24 cellular contexts compared by ENCODE assay signal in the genomic region with DNA sequence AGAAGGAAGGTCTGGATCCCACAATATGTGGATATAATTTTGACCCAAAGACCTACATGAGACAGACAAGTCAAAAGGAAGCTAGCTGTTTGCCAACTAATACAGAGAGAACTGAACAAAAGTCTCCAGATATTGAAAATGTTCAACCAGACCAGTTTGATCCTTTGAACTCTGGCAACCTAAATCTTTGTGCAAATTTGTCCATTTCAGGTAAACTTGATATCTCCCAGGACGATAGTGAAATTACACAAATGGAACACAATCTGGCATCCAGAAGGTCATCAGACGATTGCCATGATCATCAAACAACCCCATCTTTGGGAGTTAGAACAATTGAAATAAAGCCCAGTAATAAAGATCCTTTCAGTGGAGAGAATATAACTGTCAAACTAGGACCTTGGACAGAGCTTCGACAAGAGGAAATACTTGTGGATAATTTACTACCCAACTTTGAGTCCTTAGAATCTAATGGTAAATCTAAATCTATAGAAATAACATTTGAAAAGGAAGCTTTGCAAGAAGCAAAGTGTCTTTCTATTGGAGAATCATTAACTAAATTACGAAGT. TPM values are rescaled to one million over a fixed set of nuclear protein-coding genes. Genes with fewer than 3 reads are reported as not detected.
A peak's percentile ranks its signal among the peaks of the same experiment; 100 is the strongest.
DNase-seq lines count a peak whose midpoint lies in the region; ATAC-seq and TF ChIP-seq lines count a peak whose summit lies in the region.
"Had no signal": no experiment of that assay in that cellular context is flagged by ENCODE, and none has a peak within 500 bp of the region (broad histone marks: within the 10 kb centered on the region; RNA-seq: fewer than 3 reads in every experiment).

No MANE protein-coding gene starts in this region.

- no peaks in the 10 kb centered on the region for H3K79me2 ChIP-seq in neural progenitor cell (ENCODE audit: low read depth)

- no peaks in the 10 kb centered on the region for H3K27me3 ChIP-seq in cardiac muscle cell
- no peaks in the 10 kb centered on the region for H3K27me3 ChIP-seq in neural progenitor cell
- no peaks in the 10 kb centered on the region for H3K27me3 ChIP-seq in brain microvascular endothelial cell (replicated peaks)

- ATAC-seq in Right ventricle myocardium superior (ENCODE audit: poor library complexity) = no peak
- ATAC-seq: Right ventricle myocardium inferior had no signal

- H3F3A ChIP-seq in neural progenitor cell (ENCODE audit: low read depth) = no peaks in the 10 kb centered on the region

- no peaks in the 10 kb centered on the region for H3K9me3 ChIP-seq in cardiac muscle cell (ENCODE audit: low read depth)
- H3K9me3 ChIP-seq in neural progenitor cell (ENCODE audit: low read depth) = no peaks in the 10 kb centered on the region

- H3K9me3 Mint-ChIP-seq in neural progenitor cell = no peaks in the 10 kb centered on the region
- no peaks in the 10 kb centered on the region for H3K9me3 Mint-ChIP-seq in osteocyte (ENCODE audit: unreplicated experiment)
- H3K9me3 Mint-ChIP-seq: CD8-positive, alpha-beta memory T cell; IgD-negative memory B cell had no signal

- no peak overlapping the region for H3K9ac ChIP-seq in neural progenitor cell
- H3K9ac ChIP-seq: GM23248 had no signal

- H3K4me3 ChIP-seq in cardiac muscle cell (no peak overlapping the region), neural progenitor cell (no peak overlapping the region), brain microvascular endothelial cell (ENCODE audit: low read depth, low read length) (no peak overlapping the region)
- H3K4me3 ChIP-seq: GM23248 had no signal

- H3K4me3 Mint-ChIP-seq in neural progenitor cell (no peak overlapping the region), osteocyte (ENCODE audit: unreplicated experiment) (no peak overlapping the region)
- H3K4me3 Mint-ChIP-seq: CD8-positive, alpha-beta memory T cell; IgD-negative memory B cell had no signal

- intact Hi-C loops in Right ventricle myocardium superior (cut with DNase I) = no loop called here

- H3K36me3 ChIP-seq in cardiac muscle cell = peaks cover 23% of the 10 kb centered on the region
- H3K36me3 ChIP-seq in neural progenitor cell = peaks cover 10% of the 10 kb centered on the region
- H3K36me3 ChIP-seq in brain microvascular endothelial cell (replicated peaks) = no peaks in the 10 kb centered on the region

- H3K4me1 Mint-ChIP-seq in neural progenitor cell = peaks cover 3% of the 10 kb centered on the region
- no peaks in the 10 kb centered on the region for H3K4me1 Mint-ChIP-seq in osteocyte (ENCODE audit: unreplicated experiment)
- H3K4me1 Mint-ChIP-seq: CD8-positive, alpha-beta memory T cell; IgD-negative memory B cell had no signal

- H3K27ac Mint-ChIP-seq in neural progenitor cell = no peak overlapping the region
- no peak overlapping the region for H3K27ac Mint-ChIP-seq in osteocyte (ENCODE audit: unreplicated experiment)
- H3K27ac Mint-ChIP-seq: CD8-positive, alpha-beta memory T cell; IgD-negative memory B cell had no signal

- H3K27ac ChIP-seq in cardiac muscle cell (no peak overlapping the region), neural progenitor cell (no peak overlapping the region), brain microvascular endothelial cell (no peak overlapping the region)
- H3K27ac ChIP-seq: 22Rv1, GM23248 had no signal

- no peak overlapping the region for H2AFZ ChIP-seq in neural progenitor cell (replicated peaks)
- H2AFZ ChIP-seq: GM23248 had no signal

- in situ Hi-C loops in brain microvascular endothelial cell (cut with HindIII; ENCODE audit: low pct_ligation_motif_present, low sequenced_read_pairs) = no loop called here

- H4K20me1 ChIP-seq in neural progenitor cell (ENCODE audit: low read depth) = no peaks in the 10 kb centered on the region

- H3K4me2 ChIP-seq in neural progenitor cell = no peak overlapping the region

- no peaks in the 10 kb centered on the region for H3K27me3 Mint-ChIP-seq in neural progenitor cell (ENCODE audit: insufficient read depth, low read depth)
- H3K27me3 Mint-ChIP-seq in osteocyte (ENCODE audit: unreplicated experiment) = no peaks in the 10 kb centered on the region
- H3K27me3 Mint-ChIP-seq: CD8-positive, alpha-beta memory T cell; IgD-negative memory B cell had no signal

- H3K36me3 Mint-ChIP-seq in neural progenitor cell (peaks cover 10% of the 10 kb centered on the region), osteocyte (ENCODE audit: unreplicated experiment) (peaks cover 11% of the 10 kb centered on the region)

- DNase-seq in cardiac muscle cell (ENCODE audit: low read depth in 1 of 2, low spot score in 1 of 2) (peak; percentile 1 to 2), Right ventricle myocardium superior (no peak), astrocyte of the hippocampus (ENCODE audit: low read depth, low spot score) (peak; percentile 9), left kidney (ENCODE audit: low read depth, low spot score) (peak; percentile 5), neural progenitor cell (ENCODE audit: low spot score) (no peak), osteocyte (ENCODE audit: extremely low spot score, unreplicated experiment) (no peak), brain microvascular endothelial cell (no peak)
- DNase-seq in activated effector memory CD4-positive, alpha-beta T cell treated with anti-CD3 and anti-CD28 coated beads, Interleukin-2, amount 50 U/mL, for 16 hours = no peak
- DNase-seq: AML-193; C1 segment of cervical spinal cord; CD8-positive, alpha-beta memory T cell; DMS53; EL; GM23248; HCEC 1CT; Karpas-422; NCI-H1417; NCI-H187; NCI-H446 treated with DMSO at 0.1 percent for 48 hours; NCI-H526 treated with DMSO at 0.1 percent for 48 hours; OCI-M1 had no signal

- TF ChIP-seq CTCF in cardiac muscle cell (IDR thresholded peaks at IDR 0.05; ENCODE audit: low read depth, low read length) (no peak), neural progenitor cell (IDR thresholded peaks at IDR 0.05) (no peak), osteocyte (IDR thresholded peaks at IDR 0.05) (no peak), brain microvascular endothelial cell (IDR thresholded peaks at IDR 0.05; ENCODE audit: low read depth, low read length, missing control alignments) (no peak)

- H3K4me1 ChIP-seq in cardiac muscle cell (ENCODE audit: low read depth) (no peaks in the 10 kb centered on the region), neural progenitor cell (peaks cover 7% of the 10 kb centered on the region)

RNA-seq across cellular contexts. Expression of a gene that starts 41.9 kb away (rescaled TPM):
- total RNA-seq in cardiac muscle cell (11.0 and 20.5 TPM in 2 replicates), Right ventricle myocardium superior (17.8 TPM), neural progenitor cell (ENCODE audit: low replicate concordance) (56.4 and 98.2 TPM in 2 replicates), osteocyte (7.7 and 11.0 TPM in 2 replicates)
- polyA plus RNA-seq in cardiac muscle cell = 21.3 and 41.0 TPM in 2 replicates

Comparison
In these comparisons a context has a peak if more than half of its experiments do, and no peak if none do; other contexts are left out.
1. DNase-seq: peak in cardiac muscle cell (2 of 2), astrocyte of the hippocampus (single experiment) and left kidney (single experiment); none in Right ventricle myocardium superior (single experiment), activated effector memory CD4-positive, alpha-beta T cell treated with anti-CD3 and anti-CD28 coated beads, Interleukin-2, amount 50 U/mL, for 16 hours (single experiment), neural progenitor cell (single experiment), osteocyte (single experiment) and brain microvascular endothelial cell (single experiment).